1 cellular context compared by ENCODE assay signal in genomic region chr7:30934732-30935568, GRCh38.
TF ChIP-seq lines count a peak whose summit lies in the region.

No MANE protein-coding gene starts in this region.

TF ChIP-seq in SK-N-SH treated with all-trans-retinoic acid at 6 μM for 48 hours, 23 proteins besides CTCF, POLR2A, EP300 and RAD21 (continued from another document):
- TF ChIP-seq CREB5 (CRISPR knock-in tag; IDR thresholded peaks at IDR 0.05; ENCODE audit: low read depth) (no peak), ZNF70 (CRISPR knock-in tag; IDR thresholded peaks at IDR 0.05) (no peak), ISL1 (CRISPR knock-in tag; IDR thresholded peaks at IDR 0.05) (no peak), POU6F1 (CRISPR knock-in tag; IDR thresholded peaks at IDR 0.05; ENCODE audit: borderline replicate concordance, low read depth) (no peak)
